ENCODE assay signal across 8 cellular contexts in genomic region chrX:120244735-120245498, GRCh38. TPM values are rescaled to one million over a fixed set of nuclear protein-coding genes. Genes with fewer than 3 reads are reported as not detected.
DNase-seq lines count a peak whose midpoint lies in the region; TF ChIP-seq lines count a peak whose summit lies in the region.

No MANE protein-coding gene starts in this region.

- peak; percentile 73 for DNase-seq in EL
- peak; percentile 68 for DNase-seq in H4 (ENCODE audit: low spot score)
- peak; percentile 74 for DNase-seq in LHCN-M2 (ENCODE audit: low read depth)
- DNase-seq in SHP77 treated with DMSO at 0.1 percent for 48 hours (lab: John Stamatoyannopoulos, UW) = peak; percentile 6
- peak; percentile 57 for DNase-seq in activated naive CD4-positive, alpha-beta T cell treated with Interleukin-2 at 50 U/mL for 16 hours
- peak; percentile 57 for DNase-seq in globus pallidus (ENCODE audit: low spot score)
- DNase-seq in non-pigmented ciliary epithelial cell (ENCODE audit: low read depth) = peak; percentile 28
- peak; percentile 75 to 81 for DNase-seq in tibial artery

- H3K4me1 ChIP-seq in tibial artery = peaks cover 0 to 8% (median 3%) of the 10 kb centered on the region in 4 donors

- H3K27ac ChIP-seq in tibial artery = peak overlapping the region; percentile 79 to 93

- no peaks in the 10 kb centered on the region for H3K36me3 ChIP-seq in tibial artery

- intact Hi-C loops in tibial artery (cut with DNase I; ENCODE audit: low total_unique reads) = no loop called here

- peak overlapping the region; percentile 71 to 74 for H3K4me3 ChIP-seq in tibial artery

- no peak for TF ChIP-seq CTCF in tibial artery (IDR thresholded peaks at IDR 0.05)

- no peaks in the 10 kb centered on the region for H3K27me3 ChIP-seq in tibial artery

- H3K9me3 ChIP-seq in tibial artery = no peaks in the 10 kb centered on the region

RNA-seq across cellular contexts. Expression of gene ZBTB33, which starts 5.7 kb away (rescaled TPM):
- 15.0 and 23.8 TPM in 2 replicates for total RNA-seq in H4 (2014; rRNA removed; shearing (Covaris generic))
- 16.4 and 18.1 TPM in 2 replicates for total RNA-seq in LHCN-M2 (2014; rRNA removed)
- polyA plus RNA-seq in LHCN-M2 (2012) = 2.6 TPM

Comparison
In these comparisons a context has a peak if more than half of its experiments do, and no peak if none do; other contexts are left out.
1. Peak in every context shown above with its lines: DNase-seq, H3K4me3 ChIP-seq and H3K27ac ChIP-seq.
2. DNase-seq: peak in every context shown above with its lines; median percentile 78 in tibial artery; 74 in LHCN-M2; 73 in EL; 68 in H4; 57 in activated naive CD4-positive, alpha-beta T cell treated with Interleukin-2 at 50 U/mL for 16 hours; 57 in globus pallidus; 28 in non-pigmented ciliary epithelial cell; 6 in SHP77 treated with DMSO at 0.1 percent for 48 hours.